In the genomic region with DNA sequence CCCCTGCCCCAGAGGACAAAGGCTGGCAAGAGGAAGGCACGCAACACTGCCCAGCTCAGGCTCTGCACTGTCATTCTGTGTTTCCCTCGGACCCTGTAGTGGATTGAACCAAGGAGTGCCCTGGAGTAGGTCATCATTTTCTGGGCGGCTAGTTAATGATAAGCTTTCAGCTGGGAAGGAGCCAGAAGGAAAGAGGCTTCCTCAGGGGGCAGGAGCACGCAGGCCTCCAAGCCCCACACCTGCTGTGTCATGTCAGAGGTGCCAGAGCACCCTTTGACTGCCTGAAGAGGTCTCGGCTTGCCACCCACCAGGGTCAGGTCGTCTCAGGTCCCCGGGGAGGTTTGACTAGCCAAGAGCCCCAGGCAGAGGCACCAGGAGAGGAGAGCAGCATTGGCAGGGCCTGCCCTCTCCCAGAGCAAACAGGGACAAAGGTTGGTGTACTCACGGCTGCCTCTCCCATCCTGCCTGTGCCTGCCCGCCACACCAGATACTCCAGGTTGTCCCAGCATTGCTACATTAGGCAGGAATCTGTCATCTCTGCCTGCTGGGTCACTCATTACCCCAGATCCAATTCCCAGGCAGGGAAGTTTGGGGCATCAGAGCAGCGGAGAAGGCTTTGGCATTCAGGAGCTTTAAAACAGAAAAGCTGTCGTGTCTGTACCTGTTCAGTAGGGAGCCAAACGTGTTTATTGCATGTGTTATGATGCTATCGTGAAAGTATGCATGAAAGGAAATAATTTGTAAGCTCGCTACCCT, we compare ENCODE assay signal across 1 cellular context.
TF ChIP-seq lines count a peak whose summit lies in the region.

No MANE protein-coding gene starts in this region.

TF ChIP-seq in HepG2, 621 proteins besides CTCF, POLR2A, EP300 and RAD21 (continued from another document and continues in another):
- TF ChIP-seq, protein P1, sequence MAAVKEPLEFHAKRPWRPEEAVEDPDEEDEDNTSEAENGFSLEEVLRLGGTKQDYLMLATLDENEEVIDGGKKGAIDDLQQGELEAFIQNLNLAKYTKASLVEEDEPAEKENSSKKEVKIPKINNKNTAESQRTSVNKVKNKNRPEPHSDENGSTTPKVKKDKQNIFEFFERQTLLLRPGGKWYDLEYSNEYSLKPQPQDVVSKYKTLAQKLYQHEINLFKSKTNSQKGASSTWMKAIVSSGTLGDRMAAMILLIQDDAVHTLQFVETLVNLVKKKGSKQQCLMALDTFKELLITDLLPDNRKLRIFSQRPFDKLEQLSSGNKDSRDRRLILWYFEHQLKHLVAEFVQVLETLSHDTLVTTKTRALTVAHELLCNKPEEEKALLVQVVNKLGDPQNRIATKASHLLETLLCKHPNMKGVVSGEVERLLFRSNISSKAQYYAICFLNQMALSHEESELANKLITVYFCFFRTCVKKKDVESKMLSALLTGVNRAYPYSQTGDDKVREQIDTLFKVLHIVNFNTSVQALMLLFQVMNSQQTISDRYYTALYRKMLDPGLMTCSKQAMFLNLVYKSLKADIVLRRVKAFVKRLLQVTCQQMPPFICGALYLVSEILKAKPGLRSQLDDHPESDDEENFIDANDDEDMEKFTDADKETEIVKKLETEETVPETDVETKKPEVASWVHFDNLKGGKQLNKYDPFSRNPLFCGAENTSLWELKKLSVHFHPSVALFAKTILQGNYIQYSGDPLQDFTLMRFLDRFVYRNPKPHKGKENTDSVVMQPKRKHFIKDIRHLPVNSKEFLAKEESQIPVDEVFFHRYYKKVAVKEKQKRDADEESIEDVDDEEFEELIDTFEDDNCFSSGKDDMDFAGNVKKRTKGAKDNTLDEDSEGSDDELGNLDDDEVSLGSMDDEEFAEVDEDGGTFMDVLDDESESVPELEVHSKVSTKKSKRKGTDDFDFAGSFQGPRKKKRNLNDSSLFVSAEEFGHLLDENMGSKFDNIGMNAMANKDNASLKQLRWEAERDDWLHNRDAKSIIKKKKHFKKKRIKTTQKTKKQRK (IDR thresholded peaks at IDR 0.05; ENCODE audit: low read length) = no peak
- TF ChIP-seq, protein P2, sequence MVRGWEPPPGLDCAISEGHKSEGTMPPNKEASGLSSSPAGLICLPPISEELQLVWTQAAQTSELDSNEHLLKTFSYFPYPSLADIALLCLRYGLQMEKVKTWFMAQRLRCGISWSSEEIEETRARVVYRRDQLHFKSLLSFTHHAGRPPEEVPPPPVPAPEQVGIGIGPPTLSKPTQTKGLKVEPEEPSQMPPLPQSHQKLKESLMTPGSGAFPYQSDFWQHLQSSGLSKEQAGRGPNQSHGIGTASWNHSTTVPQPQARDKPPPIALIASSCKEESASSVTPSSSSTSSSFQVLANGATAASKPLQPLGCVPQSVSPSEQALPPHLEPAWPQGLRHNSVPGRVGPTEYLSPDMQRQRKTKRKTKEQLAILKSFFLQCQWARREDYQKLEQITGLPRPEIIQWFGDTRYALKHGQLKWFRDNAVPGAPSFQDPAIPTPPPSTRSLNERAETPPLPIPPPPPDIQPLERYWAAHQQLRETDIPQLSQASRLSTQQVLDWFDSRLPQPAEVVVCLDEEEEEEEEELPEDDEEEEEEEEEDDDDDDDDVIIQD (CRISPR knock-in tag; IDR thresholded peaks at IDR 0.05; ENCODE audit: low read depth) = 0 out of 2 replicates have a peak, but pooled peaks have one; percentile 17
- TF ChIP-seq NFE2L2 (IDR thresholded peaks at IDR 0.05; ENCODE audit: low read length) (no peak), NBN (conservative IDR thresholded peaks at IDR 0.05) (no peak), ZNF143 (CRISPR knock-in tag; IDR thresholded peaks at IDR 0.05) (peak; percentile 19; the same call in 1 of the 2 replicates), SP2 (CRISPR knock-in tag; IDR thresholded peaks at IDR 0.05) (no peak), ATRX (CRISPR knock-in tag; IDR thresholded peaks at IDR 0.05; ENCODE audit: borderline replicate concordance) (no peak), NR2C2 (CRISPR knock-in tag; IDR thresholded peaks at IDR 0.05; ENCODE audit: borderline replicate concordance) (no peak), GABPB1 (CRISPR knock-in tag; IDR thresholded peaks at IDR 0.05) (0 out of 2 replicates have a peak, but pooled peaks have one; percentile 21), FOXC1 (CRISPR knock-in tag; IDR thresholded peaks at IDR 0.05; ENCODE audit: borderline replicate concordance) (peak; percentile 57; the same call in 1 of the 2 replicates), ZNF251 (CRISPR knock-in tag; IDR thresholded peaks at IDR 0.05) (no peak), XBP1 (CRISPR knock-in tag; IDR thresholded peaks at IDR 0.05) (no peak), MEIS1 (CRISPR knock-in tag; IDR thresholded peaks at IDR 0.05; ENCODE audit: borderline replicate concordance) (peak; percentile 49; the same call in 1 of the 2 replicates), ZNF713 (CRISPR knock-in tag; IDR thresholded peaks at IDR 0.05) (0 out of 2 replicates have a peak, but pooled peaks have one; percentile 65), TOPORS (CRISPR knock-in tag; IDR thresholded peaks at IDR 0.05) (no peak), JUNB (CRISPR knock-in tag; IDR thresholded peaks at IDR 0.05; ENCODE audit: borderline replicate concordance) (no peak), SRSF9 (IDR thresholded peaks at IDR 0.05; ENCODE audit: borderline replicate concordance, insufficient read depth, low read depth, low read length, poor library complexity, severe bottlenecking) (no peak), AKAP8 (CRISPR knock-in tag; IDR thresholded peaks at IDR 0.05) (0 out of 2 replicates have a peak, but pooled peaks have one; percentile 55), ZNF562 (CRISPR knock-in tag; IDR thresholded peaks at IDR 0.05; ENCODE audit: borderline replicate concordance) (no peak), FOXM1 (CRISPR knock-in tag; IDR thresholded peaks at IDR 0.05) (no peak), ARHGAP35 (CRISPR knock-in tag; IDR thresholded peaks at IDR 0.05; ENCODE audit: borderline replicate concordance) (no peak), ZNF850 (CRISPR knock-in tag; conservative IDR thresholded peaks at IDR 0.05) (no peak), ZBTB7A (CRISPR knock-in tag; IDR thresholded peaks at IDR 0.05) (0 out of 2 replicates have a peak, but pooled peaks have one; percentile 55), POGZ (CRISPR knock-in tag; IDR thresholded peaks at IDR 0.05) (peak; percentile 45; the same call in 1 of the 2 replicates), EED (CRISPR knock-in tag; IDR thresholded peaks at IDR 0.05) (0 out of 2 replicates have a peak, but pooled peaks have one; percentile 60), PCBP2 (optimal IDR thresholded peaks at IDR 0.05; ENCODE audit: low read depth, low read length, poor library complexity, severe bottlenecking) (no peak), SP5 (CRISPR knock-in tag; IDR thresholded peaks at IDR 0.05; ENCODE audit: borderline replicate concordance, low read depth) (no peak), NKX3-1 (CRISPR knock-in tag; IDR thresholded peaks at IDR 0.05) (no peak)
- TF ChIP-seq, protein P3, sequence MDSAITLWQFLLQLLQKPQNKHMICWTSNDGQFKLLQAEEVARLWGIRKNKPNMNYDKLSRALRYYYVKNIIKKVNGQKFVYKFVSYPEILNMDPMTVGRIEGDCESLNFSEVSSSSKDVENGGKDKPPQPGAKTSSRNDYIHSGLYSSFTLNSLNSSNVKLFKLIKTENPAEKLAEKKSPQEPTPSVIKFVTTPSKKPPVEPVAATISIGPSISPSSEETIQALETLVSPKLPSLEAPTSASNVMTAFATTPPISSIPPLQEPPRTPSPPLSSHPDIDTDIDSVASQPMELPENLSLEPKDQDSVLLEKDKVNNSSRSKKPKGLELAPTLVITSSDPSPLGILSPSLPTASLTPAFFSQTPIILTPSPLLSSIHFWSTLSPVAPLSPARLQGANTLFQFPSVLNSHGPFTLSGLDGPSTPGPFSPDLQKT (CRISPR knock-in tag; IDR thresholded peaks at IDR 0.05; ENCODE audit: borderline replicate concordance) = no peak
- TF ChIP-seq, protein P4, sequence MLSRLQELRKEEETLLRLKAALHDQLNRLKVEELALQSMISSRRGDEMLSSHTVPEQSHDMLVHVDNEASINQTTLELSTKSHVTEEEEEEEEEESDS (CRISPR knock-in tag; IDR thresholded peaks at IDR 0.05; ENCODE audit: borderline replicate concordance) = no peak
- TF ChIP-seq, protein P5, sequence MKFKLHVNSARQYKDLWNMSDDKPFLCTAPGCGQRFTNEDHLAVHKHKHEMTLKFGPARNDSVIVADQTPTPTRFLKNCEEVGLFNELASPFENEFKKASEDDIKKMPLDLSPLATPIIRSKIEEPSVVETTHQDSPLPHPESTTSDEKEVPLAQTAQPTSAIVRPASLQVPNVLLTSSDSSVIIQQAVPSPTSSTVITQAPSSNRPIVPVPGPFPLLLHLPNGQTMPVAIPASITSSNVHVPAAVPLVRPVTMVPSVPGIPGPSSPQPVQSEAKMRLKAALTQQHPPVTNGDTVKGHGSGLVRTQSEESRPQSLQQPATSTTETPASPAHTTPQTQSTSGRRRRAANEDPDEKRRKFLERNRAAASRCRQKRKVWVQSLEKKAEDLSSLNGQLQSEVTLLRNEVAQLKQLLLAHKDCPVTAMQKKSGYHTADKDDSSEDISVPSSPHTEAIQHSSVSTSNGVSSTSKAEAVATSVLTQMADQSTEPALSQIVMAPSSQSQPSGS (CRISPR knock-in tag; IDR thresholded peaks at IDR 0.05) = no peak; the same call in 1 of the 2 replicates
- TF ChIP-seq, protein P6, sequence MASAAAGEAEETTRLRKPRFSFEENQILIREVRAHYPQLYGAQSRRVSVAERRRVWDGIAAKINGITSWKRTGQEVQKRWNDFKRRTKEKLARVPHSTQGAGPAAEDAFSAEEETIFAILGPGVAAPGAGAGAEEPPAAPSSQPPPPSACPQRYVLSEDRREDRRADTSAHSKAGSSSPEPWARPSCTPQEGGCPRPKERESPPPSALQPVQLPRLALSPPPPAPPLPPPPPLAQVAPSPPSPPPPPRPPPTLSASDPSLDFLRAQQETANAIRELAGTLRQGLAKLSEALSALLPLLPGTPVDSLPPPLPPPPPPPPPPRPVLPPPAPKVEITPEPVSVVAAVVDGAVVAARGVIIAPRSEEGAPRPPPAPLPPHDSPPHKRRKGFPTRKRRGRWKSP (CRISPR knock-in tag; IDR thresholded peaks at IDR 0.05) = peak; percentile 86; the same call in 1 of the 2 replicates
- TF ChIP-seq, protein P7, sequence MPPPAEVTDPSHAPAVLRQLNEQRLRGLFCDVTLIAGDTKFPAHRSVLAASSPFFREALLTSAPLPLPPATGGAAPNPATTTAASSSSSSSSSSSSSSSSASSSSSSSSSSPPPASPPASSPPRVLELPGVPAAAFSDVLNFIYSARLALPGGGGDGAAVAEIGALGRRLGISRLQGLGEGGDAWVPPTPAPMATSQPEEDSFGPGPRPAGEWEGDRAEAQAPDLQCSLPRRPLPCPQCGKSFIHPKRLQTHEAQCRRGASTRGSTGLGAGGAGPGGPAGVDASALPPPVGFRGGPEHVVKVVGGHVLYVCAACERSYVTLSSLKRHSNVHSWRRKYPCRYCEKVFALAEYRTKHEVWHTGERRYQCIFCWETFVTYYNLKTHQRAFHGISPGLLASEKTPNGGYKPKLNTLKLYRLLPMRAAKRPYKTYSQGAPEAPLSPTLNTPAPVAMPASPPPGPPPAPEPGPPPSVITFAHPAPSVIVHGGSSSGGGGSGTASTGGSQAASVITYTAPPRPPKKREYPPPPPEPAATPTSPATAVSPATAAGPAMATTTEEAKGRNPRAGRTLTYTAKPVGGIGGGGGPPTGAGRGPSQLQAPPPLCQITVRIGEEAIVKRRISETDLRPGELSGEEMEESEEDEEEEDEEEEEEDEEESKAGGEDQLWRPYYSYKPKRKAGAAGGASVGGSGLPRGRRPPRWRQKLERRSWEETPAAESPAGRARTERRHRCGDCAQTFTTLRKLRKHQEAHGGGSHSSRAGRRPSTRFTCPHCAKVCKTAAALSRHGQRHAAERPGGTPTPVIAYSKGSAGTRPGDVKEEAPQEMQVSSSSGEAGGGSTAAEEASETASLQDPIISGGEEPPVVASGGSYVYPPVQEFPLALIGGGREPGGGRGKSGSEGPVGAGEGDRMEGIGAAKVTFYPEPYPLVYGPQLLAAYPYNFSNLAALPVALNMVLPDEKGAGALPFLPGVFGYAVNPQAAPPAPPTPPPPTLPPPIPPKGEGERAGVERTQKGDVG (CRISPR knock-in tag; IDR thresholded peaks at IDR 0.05; ENCODE audit: borderline replicate concordance) = 0 out of 2 replicates have a peak, but pooled peaks have one; percentile 56
- TF ChIP-seq, protein P8, sequence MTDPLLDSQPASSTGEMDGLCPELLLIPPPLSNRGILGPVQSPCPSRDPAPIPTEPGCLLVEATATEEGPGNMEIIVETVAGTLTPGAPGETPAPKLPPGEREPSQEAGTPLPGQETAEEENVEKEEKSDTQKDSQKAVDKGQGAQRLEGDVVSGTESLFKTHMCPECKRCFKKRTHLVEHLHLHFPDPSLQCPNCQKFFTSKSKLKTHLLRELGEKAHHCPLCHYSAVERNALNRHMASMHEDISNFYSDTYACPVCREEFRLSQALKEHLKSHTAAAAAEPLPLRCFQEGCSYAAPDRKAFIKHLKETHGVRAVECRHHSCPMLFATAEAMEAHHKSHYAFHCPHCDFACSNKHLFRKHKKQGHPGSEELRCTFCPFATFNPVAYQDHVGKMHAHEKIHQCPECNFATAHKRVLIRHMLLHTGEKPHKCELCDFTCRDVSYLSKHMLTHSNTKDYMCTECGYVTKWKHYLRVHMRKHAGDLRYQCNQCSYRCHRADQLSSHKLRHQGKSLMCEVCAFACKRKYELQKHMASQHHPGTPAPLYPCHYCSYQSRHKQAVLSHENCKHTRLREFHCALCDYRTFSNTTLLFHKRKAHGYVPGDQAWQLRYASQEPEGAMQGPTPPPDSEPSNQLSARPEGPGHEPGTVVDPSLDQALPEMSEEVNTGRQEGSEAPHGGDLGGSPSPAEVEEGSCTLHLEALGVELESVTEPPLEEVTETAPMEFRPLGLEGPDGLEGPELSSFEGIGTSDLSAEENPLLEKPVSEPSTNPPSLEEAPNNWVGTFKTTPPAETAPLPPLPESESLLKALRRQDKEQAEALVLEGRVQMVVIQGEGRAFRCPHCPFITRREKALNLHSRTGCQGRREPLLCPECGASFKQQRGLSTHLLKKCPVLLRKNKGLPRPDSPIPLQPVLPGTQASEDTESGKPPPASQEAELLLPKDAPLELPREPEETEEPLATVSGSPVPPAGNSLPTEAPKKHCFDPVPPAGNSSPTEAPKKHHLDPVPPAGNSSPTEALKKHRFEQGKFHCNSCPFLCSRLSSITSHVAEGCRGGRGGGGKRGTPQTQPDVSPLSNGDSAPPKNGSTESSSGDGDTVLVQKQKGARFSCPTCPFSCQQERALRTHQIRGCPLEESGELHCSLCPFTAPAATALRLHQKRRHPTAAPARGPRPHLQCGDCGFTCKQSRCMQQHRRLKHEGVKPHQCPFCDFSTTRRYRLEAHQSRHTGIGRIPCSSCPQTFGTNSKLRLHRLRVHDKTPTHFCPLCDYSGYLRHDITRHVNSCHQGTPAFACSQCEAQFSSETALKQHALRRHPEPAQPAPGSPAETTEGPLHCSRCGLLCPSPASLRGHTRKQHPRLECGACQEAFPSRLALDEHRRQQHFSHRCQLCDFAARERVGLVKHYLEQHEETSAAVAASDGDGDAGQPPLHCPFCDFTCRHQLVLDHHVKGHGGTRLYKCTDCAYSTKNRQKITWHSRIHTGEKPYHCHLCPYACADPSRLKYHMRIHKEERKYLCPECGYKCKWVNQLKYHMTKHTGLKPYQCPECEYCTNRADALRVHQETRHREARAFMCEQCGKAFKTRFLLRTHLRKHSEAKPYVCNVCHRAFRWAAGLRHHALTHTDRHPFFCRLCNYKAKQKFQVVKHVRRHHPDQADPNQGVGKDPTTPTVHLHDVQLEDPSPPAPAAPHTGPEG (CRISPR knock-in tag; IDR thresholded peaks at IDR 0.05) = no peak
- TF ChIP-seq, protein P9, sequence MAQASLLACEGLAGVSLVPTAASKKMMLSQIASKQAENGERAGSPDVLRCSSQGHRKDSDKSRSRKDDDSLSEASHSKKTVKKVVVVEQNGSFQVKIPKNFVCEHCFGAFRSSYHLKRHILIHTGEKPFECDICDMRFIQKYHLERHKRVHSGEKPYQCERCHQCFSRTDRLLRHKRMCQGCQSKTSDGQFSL (CRISPR knock-in tag; IDR thresholded peaks at IDR 0.05) = no peak
